In the genomic region with DNA sequence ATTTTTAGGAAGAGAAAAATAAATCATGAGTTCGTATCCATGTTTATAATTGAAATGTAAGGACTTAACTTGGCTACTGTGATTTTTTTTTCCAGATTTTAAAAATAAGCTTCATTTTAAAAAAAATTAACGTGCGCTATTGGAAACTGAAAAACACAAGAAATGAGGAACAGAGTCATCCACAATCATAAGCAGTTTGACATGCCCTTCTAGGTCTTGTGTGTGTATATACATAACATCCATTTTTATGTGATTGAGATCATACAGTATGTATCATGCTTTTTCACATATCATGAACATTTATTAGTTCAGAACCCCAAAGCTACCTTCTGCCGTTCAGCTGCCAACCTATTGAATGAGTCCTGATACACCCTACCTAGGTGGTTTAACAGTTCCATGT, we compare ENCODE assay signal across 15 cellular contexts. TPM values are rescaled to one million over a fixed set of nuclear protein-coding genes. Genes with fewer than 3 reads are reported as not detected.
A peak's percentile ranks its signal among the peaks of the same experiment; 100 is the strongest.
DNase-seq lines count a peak whose midpoint lies in the region; ATAC-seq and TF ChIP-seq lines count a peak whose summit lies in the region.
"Had no signal": no experiment of that assay in that cellular context is flagged by ENCODE, and none has a peak within 500 bp of the region (broad histone marks: within the 10 kb centered on the region; RNA-seq: fewer than 3 reads in every experiment).

No MANE protein-coding gene starts in this region.

- TF ChIP-seq CTCF in Loucy (conservative IDR thresholded peaks at IDR 0.05; ENCODE audit: low read length), result no peak
- TF ChIP-seq CTCF in brain (conservative IDR thresholded peaks at IDR 0.05), result no peak
- no peak for TF ChIP-seq CTCF in sigmoid colon (IDR thresholded peaks at IDR 0.05)

- H3K4me1 Mint-ChIP-seq in T-helper 2 cell treated with Interferon-gamma antibody and Interleukin-4, amounts not matched to agents 5 μg/mL and 100 μg/mL, for 36 hours (ENCODE audit: low read depth), result peaks cover 33% of the 10 kb centered on the region
- H3K4me1 Mint-ChIP-seq in brain, result peaks cover 44% of the 10 kb centered on the region

- H3K9me3 ChIP-seq in Loucy (ENCODE audit: insufficient read depth, low read depth, low read length) (no peaks in the 10 kb centered on the region), sigmoid colon (no peaks in the 10 kb centered on the region)
- H3K9me3 ChIP-seq: transverse colon had no signal

- no peaks in the 10 kb centered on the region for H3K9me2 ChIP-seq in Loucy (replicated peaks; ENCODE audit: low read depth, low read length)

- peaks cover 10% of the 10 kb centered on the region for H3K4me1 ChIP-seq in Loucy (ENCODE audit: insufficient read depth, low read length, poor library complexity, severe bottlenecking)
- peaks cover 0 to 50% (median 33%) of the 10 kb centered on the region in 4 donors for H3K4me1 ChIP-seq in sigmoid colon

- 82 to 87% methylated on average over 4 of the region's 4 CpGs for WGBS in sigmoid colon, 2 donors

- no peaks in the 10 kb centered on the region for H3K27me3 Mint-ChIP-seq in T-helper 2 cell treated with Interferon-gamma antibody and Interleukin-4, amounts not matched to agents 5 μg/mL and 100 μg/mL, for 36 hours (ENCODE audit: low read depth)
- no peaks in the 10 kb centered on the region for H3K27me3 Mint-ChIP-seq in brain

- peak overlapping the region; percentile 38 for H3K27ac Mint-ChIP-seq in T-helper 2 cell treated with Interferon-gamma antibody and Interleukin-4, amounts not matched to agents 5 μg/mL and 100 μg/mL, for 36 hours
- H3K27ac Mint-ChIP-seq in brain, result peak overlapping the region in 3 of 5 experiments; percentile 65 to 80 (median 69)

- no peak overlapping the region for H2AFZ ChIP-seq in Loucy (ENCODE audit: low read length)

- TF ChIP-seq POLR2A in sigmoid colon (IDR thresholded peaks at IDR 0.05), result no peak

- H3K79me2 ChIP-seq in Loucy (ENCODE audit: insufficient read depth, low read length), result peaks cover 67% of the 10 kb centered on the region

- intact Hi-C loops in sigmoid colon (cut with DNase I), result no loop called here

- peak overlapping the region; percentile 9 for H3K4me2 ChIP-seq in Loucy (ENCODE audit: low read depth, low read length, poor library complexity, severe bottlenecking)
- H3K4me2 ChIP-seq: smooth muscle cell had no signal

- H3K27me3 ChIP-seq in Loucy (ENCODE audit: insufficient read depth, low read length, poor library complexity, severe bottlenecking) (no peaks in the 10 kb centered on the region), sigmoid colon (no peaks in the 10 kb centered on the region)
- H3K27me3 ChIP-seq: transverse colon had no signal

- peak overlapping the region; percentile 9 for H3K9ac ChIP-seq in Loucy (ENCODE audit: low read depth, low read length, poor library complexity, severe bottlenecking)

- no peaks in the 10 kb centered on the region for H3K9me3 Mint-ChIP-seq in T-helper 2 cell treated with Interferon-gamma antibody and Interleukin-4, amounts not matched to agents 5 μg/mL and 100 μg/mL, for 36 hours
- no peaks in the 10 kb centered on the region for H3K9me3 Mint-ChIP-seq in brain

- no peak for ATAC-seq in esophagus mucosa

- TF ChIP-seq EP300 in sigmoid colon (IDR thresholded peaks at IDR 0.05), result no peak

- peaks cover 67% of the 10 kb centered on the region for H4K20me1 ChIP-seq in Loucy (ENCODE audit: insufficient read depth, low read length, poor library complexity, severe bottlenecking)

- no peak overlapping the region for H3K4me3 ChIP-seq in Loucy (ENCODE audit: low read length, poor library complexity, severe bottlenecking)
- H3K4me3 ChIP-seq in sigmoid colon, result no peak overlapping the region
- H3K4me3 ChIP-seq: smooth muscle cell, transverse colon had no signal

- H3K36me3 ChIP-seq in Loucy (ENCODE audit: insufficient read depth, low read length) (peaks cover 49% of the 10 kb centered on the region), sigmoid colon (peaks cover 0 to 28% (median 12%) of the 10 kb centered on the region in 4 donors)

- no peak overlapping the region for H3K4me3 Mint-ChIP-seq in T-helper 2 cell treated with Interferon-gamma antibody and Interleukin-4, amounts not matched to agents 5 μg/mL and 100 μg/mL, for 36 hours
- H3K4me3 Mint-ChIP-seq in brain, result peak overlapping the region in 1 of 5 experiments; percentile 20

- peak overlapping the region in 3 of 4 donors; percentile 19 to 51 (median 44) for H3K27ac ChIP-seq in sigmoid colon

- H3K36me3 Mint-ChIP-seq in T-helper 2 cell treated with Interferon-gamma antibody and Interleukin-4, amounts not matched to agents 5 μg/mL and 100 μg/mL, for 36 hours (ENCODE audit: low read depth), result peaks cover 29% of the 10 kb centered on the region
- peaks cover 31% of the 10 kb centered on the region for H3K36me3 Mint-ChIP-seq in brain

- H3F3A ChIP-seq in Loucy (ENCODE audit: low read depth), result no peaks in the 10 kb centered on the region

- no peak for DNase-seq in T-helper 2 cell treated with Interferon-gamma antibody and Interleukin-4, amounts not matched to agents 5 μg/mL and 100 μg/mL, for 36 hours (ENCODE audit: low spot score)
- DNase-seq in T-helper 2 cell, result no peak
- no peak for DNase-seq in sigmoid colon
- no peak for DNase-seq in anterior cingulate cortex (lab: John Stamatoyannopoulos, UW)
- DNase-seq in NCI-H226, result no peak
- DNase-seq: amniotic stem cell, left colon, NCI-H1694, SHP77, T-helper 9 cell, transverse colon had no signal

RNA-seq across cellular contexts. Expression of a gene that starts 22.7 kb away (rescaled TPM):
- 12.5 TPM for polyA plus RNA-seq in brain (ENCODE audit: insufficient read depth, low read depth, low replicate concordance)
- 10 to 100 TPM; 28.4 to 42.1 (median 34.3) TPM for total RNA-seq in sigmoid colon
- polyA plus RNA-seq in sigmoid colon, result 10 to 100 TPM; 12.6 to 17.9 (median 13.2) TPM
- 33.0 TPM for total RNA-seq in esophagus mucosa

RNA-seq across cellular contexts. Expression of a gene that starts 46.6 kb away (rescaled TPM):
- polyA plus RNA-seq in brain (ENCODE audit: insufficient read depth, low read depth, low replicate concordance), result 6.6 TPM
- total RNA-seq in sigmoid colon, result 10 to 100 TPM in 3 of 4 donors, 1 to 10 TPM in 1; 9.1 to 17.8 (median 15.0) TPM
- polyA plus RNA-seq in sigmoid colon, result 1 to 10 TPM; 4.0 to 7.2 (median 4.9) TPM
- total RNA-seq in esophagus mucosa, result 4.3 TPM
